Comparison of ENCODE assay signal across 2 cellular contexts in genomic region chr3:195187609-195188529, GRCh38.
TF ChIP-seq lines count a peak whose summit lies in the region.

No MANE protein-coding gene starts in this region.

TF ChIP-seq in IMR-90, 13 proteins besides CTCF, POLR2A, EP300 and RAD21:
- no peak for TF ChIP-seq RCOR1 (IDR thresholded peaks at IDR 0.05; ENCODE audit: insufficient replicate concordance, low read length)
- TF ChIP-seq NFE2L2 (IDR thresholded peaks at IDR 0.05; ENCODE audit: low read depth, low read length): no peak
- no peak for TF ChIP-seq RFX5 (IDR thresholded peaks at IDR 0.05; ENCODE audit: low read depth, low read length)
- TF ChIP-seq BHLHE40 (IDR thresholded peaks at IDR 0.05; ENCODE audit: low read depth, low read length): no peak
- no peak for TF ChIP-seq MXI1 (IDR thresholded peaks at IDR 0.05; ENCODE audit: borderline replicate concordance, low read depth, low read length)
- TF ChIP-seq MAZ (IDR thresholded peaks at IDR 0.05; ENCODE audit: borderline replicate concordance, low read depth, low read length): no peak
- no peak for TF ChIP-seq SMC3 (IDR thresholded peaks at IDR 0.05; ENCODE audit: low read depth, low read length)
TF ChIP-seq in IMR-90: peak in this region for 0.

TF ChIP-seq in H1, 55 proteins besides CTCF, POLR2A, EP300 and RAD21:
- TF ChIP-seq ZNF274 (IDR thresholded peaks at IDR 0.05; ENCODE audit: borderline replicate concordance, extremely low read depth, low read length) (no peak), CEBPB (IDR thresholded peaks at IDR 0.05; ENCODE audit: low read depth, low read length) (no peak), EGR1 (IDR thresholded peaks at IDR 0.05; ENCODE audit: borderline replicate concordance, low read depth, low read length) (no peak), SP1 (IDR thresholded peaks at IDR 0.05; ENCODE audit: low read depth, low read length) (no peak), SIRT6 (IDR thresholded peaks at IDR 0.05; ENCODE audit: low read length) (no peak), KDM4A (IDR thresholded peaks at IDR 0.05; ENCODE audit: low read depth, low read length, severe bottlenecking) (no peak)
TF ChIP-seq in H1: peak in this region for 0.
